In the genomic region with DNA sequence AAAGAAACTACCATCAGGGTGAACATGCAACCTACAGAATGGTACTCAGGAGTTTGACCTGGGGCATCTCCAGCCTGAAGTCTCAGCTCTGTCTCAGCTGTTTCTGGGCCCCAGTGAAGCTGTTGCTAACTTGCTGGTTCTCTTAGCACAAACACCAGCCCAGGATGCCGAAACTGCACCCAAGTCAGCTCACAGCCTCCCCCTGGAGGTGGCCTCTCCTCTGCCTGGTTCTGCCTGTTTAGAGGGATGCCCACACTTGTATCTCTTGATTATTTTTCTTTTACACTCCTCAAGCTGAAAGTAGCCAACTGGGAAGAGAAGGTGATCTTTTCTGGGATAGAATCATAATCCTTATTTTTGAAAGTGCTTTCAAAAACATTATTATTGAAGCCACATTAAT, we compare ENCODE assay signal across 9 cellular contexts.
DNase-seq lines count a peak whose midpoint lies in the region; ATAC-seq and TF ChIP-seq lines count a peak whose summit lies in the region.
"Had no signal": no experiment of that assay in that cellular context is flagged by ENCODE, and none has a peak within 500 bp of the region (broad histone marks: within the 10 kb centered on the region; RNA-seq: fewer than 3 reads in every experiment).

No MANE protein-coding gene starts in this region.

- no peak for ATAC-seq in GM18907 (IDR thresholded peaks at IDR 0.05; ENCODE audit: unreplicated experiment)
- ATAC-seq in HG02981 (IDR thresholded peaks at IDR 0.05; ENCODE audit: unreplicated experiment), result no peak

- H3K4me3 Mint-ChIP-seq in activated naive CD8-positive, alpha-beta T cell treated with anti-CD3 and anti-CD28 coated beads for 36 hours, result no peak overlapping the region
- H3K4me3 Mint-ChIP-seq: activated naive CD4-positive, alpha-beta T cell treated with anti-CD3 and anti-CD28 coated beads, Interleukin-2, amount 50 U/mL, for 24 hours had no signal

- no peak for TF ChIP-seq RAD21 in neural cell (conservative IDR thresholded peaks at IDR 0.05)

- no peaks in the 10 kb centered on the region for H3K27me3 ChIP-seq in neural cell (ENCODE audit: insufficient read depth, low read depth, low read length)

- DNase-seq in EL, result peak; percentile 52
- DNase-seq in NB4 (ENCODE audit: low read depth), result peak; percentile 31
- DNase-seq in activated naive CD8-positive, alpha-beta T cell treated with anti-CD3 and anti-CD28 coated beads for 36 hours, result peak; percentile 9
- DNase-seq in NCI-H146 (lab: John Stamatoyannopoulos, UW), result no peak
- DNase-seq in NCI-H1694 treated with DMSO at 0.1 percent for 48 hours (lab: John Stamatoyannopoulos, UW), result no peak

- H3K4me3 ChIP-seq in NB4 (ENCODE audit: low read depth, low read length) (no peak overlapping the region), neural cell (ENCODE audit: low read length) (no peak overlapping the region)

- H3K9ac ChIP-seq in neural cell (ENCODE audit: low read length), result no peak overlapping the region

- TF ChIP-seq CTCF in NB4 (IDR thresholded peaks at IDR 0.05; ENCODE audit: low read depth, low read length), result peak; percentile 39
- no peak for TF ChIP-seq CTCF in neural cell (IDR thresholded peaks at IDR 0.05; ENCODE audit: poor library complexity, severe bottlenecking)

- peaks cover 9% of the 10 kb centered on the region for H3K27me3 Mint-ChIP-seq in activated naive CD8-positive, alpha-beta T cell treated with anti-CD3 and anti-CD28 coated beads for 36 hours

- H2AFZ ChIP-seq in neural cell (ENCODE audit: low read depth, low read length), result no peak overlapping the region

- H3K27ac ChIP-seq in neural cell (ENCODE audit: low read length), result peak overlapping the region; percentile 87

- H3K9me2 ChIP-seq in neural cell (ENCODE audit: insufficient read depth, low read length), result no peaks in the 10 kb centered on the region

- no peaks in the 10 kb centered on the region for H3K9me3 ChIP-seq in neural cell (ENCODE audit: low read length)

- no peaks in the 10 kb centered on the region for H3K9me3 Mint-ChIP-seq in activated naive CD8-positive, alpha-beta T cell treated with anti-CD3 and anti-CD28 coated beads for 36 hours
- H3K9me3 Mint-ChIP-seq: activated naive CD4-positive, alpha-beta T cell treated with anti-CD3 and anti-CD28 coated beads, Interleukin-2, amount 50 U/mL, for 24 hours had no signal

- no peaks in the 10 kb centered on the region for H4K20me1 ChIP-seq in neural cell (ENCODE audit: insufficient read depth)

- H3K4me1 Mint-ChIP-seq in activated naive CD8-positive, alpha-beta T cell treated with anti-CD3 and anti-CD28 coated beads for 36 hours, result no peaks in the 10 kb centered on the region
- H3K4me1 Mint-ChIP-seq: activated naive CD4-positive, alpha-beta T cell treated with anti-CD3 and anti-CD28 coated beads, Interleukin-2, amount 50 U/mL, for 24 hours had no signal

- H3F3A ChIP-seq in neural cell (ENCODE audit: insufficient read depth, low read length, poor library complexity, severe bottlenecking), result no peaks in the 10 kb centered on the region

- no peaks in the 10 kb centered on the region for H3K36me3 ChIP-seq in neural cell (ENCODE audit: insufficient read depth, low read length)

- H3K79me2 ChIP-seq in neural cell (replicated peaks; ENCODE audit: insufficient read depth, low read length), result no peaks in the 10 kb centered on the region

- no peak overlapping the region for H3K4me2 ChIP-seq in neural cell (ENCODE audit: low read length)

- no peak overlapping the region for H3K27ac Mint-ChIP-seq in activated naive CD8-positive, alpha-beta T cell treated with anti-CD3 and anti-CD28 coated beads for 36 hours
- H3K27ac Mint-ChIP-seq: activated naive CD4-positive, alpha-beta T cell treated with anti-CD3 and anti-CD28 coated beads, Interleukin-2, amount 50 U/mL, for 24 hours had no signal

- no peak for TF ChIP-seq POLR2A in NB4 (IDR thresholded peaks at IDR 0.05; ENCODE audit: extremely low read depth, insufficient read length)

- TF ChIP-seq EP300 in neural cell (conservative IDR thresholded peaks at IDR 0.05; ENCODE audit: poor library complexity, severe bottlenecking), result no peak

- no peaks in the 10 kb centered on the region for H3K36me3 Mint-ChIP-seq in activated naive CD8-positive, alpha-beta T cell treated with anti-CD3 and anti-CD28 coated beads for 36 hours
- H3K36me3 Mint-ChIP-seq: activated naive CD4-positive, alpha-beta T cell treated with anti-CD3 and anti-CD28 coated beads, Interleukin-2, amount 50 U/mL, for 24 hours had no signal

TF ChIP-seq in neural cell, 6 proteins besides CTCF, POLR2A, EP300 and RAD21:
- TF ChIP-seq EZH2 (IDR thresholded peaks at IDR 0.05; ENCODE audit: borderline replicate concordance, insufficient read depth, low read length, poor library complexity, severe bottlenecking), result no peak
- no peak for TF ChIP-seq TAF1 (IDR thresholded peaks at IDR 0.05; ENCODE audit: low read depth)
- no peak for TF ChIP-seq SMC3 (conservative IDR thresholded peaks at IDR 0.05; ENCODE audit: poor library complexity)
- TF ChIP-seq, protein P1, sequence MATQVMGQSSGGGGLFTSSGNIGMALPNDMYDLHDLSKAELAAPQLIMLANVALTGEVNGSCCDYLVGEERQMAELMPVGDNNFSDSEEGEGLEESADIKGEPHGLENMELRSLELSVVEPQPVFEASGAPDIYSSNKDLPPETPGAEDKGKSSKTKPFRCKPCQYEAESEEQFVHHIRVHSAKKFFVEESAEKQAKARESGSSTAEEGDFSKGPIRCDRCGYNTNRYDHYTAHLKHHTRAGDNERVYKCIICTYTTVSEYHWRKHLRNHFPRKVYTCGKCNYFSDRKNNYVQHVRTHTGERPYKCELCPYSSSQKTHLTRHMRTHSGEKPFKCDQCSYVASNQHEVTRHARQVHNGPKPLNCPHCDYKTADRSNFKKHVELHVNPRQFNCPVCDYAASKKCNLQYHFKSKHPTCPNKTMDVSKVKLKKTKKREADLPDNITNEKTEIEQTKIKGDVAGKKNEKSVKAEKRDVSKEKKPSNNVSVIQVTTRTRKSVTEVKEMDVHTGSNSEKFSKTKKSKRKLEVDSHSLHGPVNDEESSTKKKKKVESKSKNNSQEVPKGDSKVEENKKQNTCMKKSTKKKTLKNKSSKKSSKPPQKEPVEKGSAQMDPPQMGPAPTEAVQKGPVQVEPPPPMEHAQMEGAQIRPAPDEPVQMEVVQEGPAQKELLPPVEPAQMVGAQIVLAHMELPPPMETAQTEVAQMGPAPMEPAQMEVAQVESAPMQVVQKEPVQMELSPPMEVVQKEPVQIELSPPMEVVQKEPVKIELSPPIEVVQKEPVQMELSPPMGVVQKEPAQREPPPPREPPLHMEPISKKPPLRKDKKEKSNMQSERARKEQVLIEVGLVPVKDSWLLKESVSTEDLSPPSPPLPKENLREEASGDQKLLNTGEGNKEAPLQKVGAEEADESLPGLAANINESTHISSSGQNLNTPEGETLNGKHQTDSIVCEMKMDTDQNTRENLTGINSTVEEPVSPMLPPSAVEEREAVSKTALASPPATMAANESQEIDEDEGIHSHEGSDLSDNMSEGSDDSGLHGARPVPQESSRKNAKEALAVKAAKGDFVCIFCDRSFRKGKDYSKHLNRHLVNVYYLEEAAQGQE (IDR thresholded peaks at IDR 0.05; ENCODE audit: borderline replicate concordance), result no peak
- no peak for TF ChIP-seq MXI1 (conservative IDR thresholded peaks at IDR 0.05; ENCODE audit: poor library complexity, severe bottlenecking)
- no peak for TF ChIP-seq POLR2AphosphoS5 (IDR thresholded peaks at IDR 0.05)
TF ChIP-seq in neural cell: peak in this region for 0.

Comparison
In these comparisons a context has a peak if more than half of its experiments do, and no peak if none do; other contexts are left out.
1. DNase-seq: peak in EL (single experiment), NB4 (single experiment) and activated naive CD8-positive, alpha-beta T cell treated with anti-CD3 and anti-CD28 coated beads for 36 hours (single experiment); none in NCI-H146 (single experiment) and NCI-H1694 treated with DMSO at 0.1 percent for 48 hours (single experiment).